Comparison of ENCODE assay signal across 8 cellular contexts in the genomic region with DNA sequence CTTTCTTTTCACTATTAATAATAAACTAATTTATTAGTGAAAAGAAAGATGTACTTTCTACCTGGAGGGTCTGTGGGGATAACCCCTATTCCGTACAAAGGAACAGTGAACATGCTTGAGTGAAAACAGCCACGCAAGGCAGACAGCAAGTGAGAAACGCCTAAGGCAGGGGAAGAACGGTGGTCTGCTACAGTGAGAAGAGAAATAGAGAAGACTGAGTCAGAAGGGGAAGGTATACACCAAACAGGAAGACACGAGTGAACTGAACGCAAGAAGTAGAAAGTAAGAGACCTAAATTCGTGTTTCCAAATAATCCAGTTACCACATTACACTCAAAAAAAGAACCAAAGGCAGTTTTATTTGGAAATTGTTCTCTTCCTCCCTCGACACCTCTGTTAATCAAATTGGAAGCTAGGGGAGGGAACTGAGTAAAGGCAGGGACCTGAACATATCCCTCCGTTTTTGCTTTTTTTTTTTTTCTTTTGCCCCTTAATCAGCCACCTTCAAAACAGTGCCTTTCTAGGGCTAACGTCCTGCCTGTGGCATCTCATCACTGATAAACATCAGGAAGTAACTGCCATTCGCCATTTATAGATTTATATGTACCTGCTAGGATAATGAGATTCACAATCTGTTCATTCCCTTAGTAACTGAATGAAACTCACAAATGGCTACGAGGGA. TPM values are rescaled to one million over a fixed set of nuclear protein-coding genes. Genes with fewer than 3 reads are reported as not detected.
DNase-seq lines count a peak whose midpoint lies in the region; ATAC-seq, FAIRE-seq and TF ChIP-seq lines count a peak whose summit lies in the region.

No MANE protein-coding gene starts in this region.

- H3K14ac ChIP-seq in trophoblast cell (ENCODE audit: low read length), result no peak overlapping the region

- H4K8ac ChIP-seq in trophoblast cell (ENCODE audit: low read depth, low read length), result no peak overlapping the region

- TF ChIP-seq POLR2A in transverse colon (IDR thresholded peaks at IDR 0.05), result no peak

- H3K18ac ChIP-seq in trophoblast cell (ENCODE audit: low read length), result no peak overlapping the region

- H3K79me2 ChIP-seq in ACC112 (ENCODE audit: control insufficient read depth, insufficient read depth, low read length, unreplicated experiment) (peaks cover 34% of the 10 kb centered on the region), trophoblast cell (ENCODE audit: control insufficient read depth, insufficient read depth, low read length, poor library complexity) (no peaks in the 10 kb centered on the region)

- no peaks in the 10 kb centered on the region for H3K36me3 Mint-ChIP-seq in activated naive CD4-positive, alpha-beta T cell treated with anti-CD3 and anti-CD28 coated beads for 36 hours (ENCODE audit: low read depth)

- no peaks in the 10 kb centered on the region for H3K9me3 Mint-ChIP-seq in activated naive CD4-positive, alpha-beta T cell treated with anti-CD3 and anti-CD28 coated beads for 36 hours

- peaks cover 24% of the 10 kb centered on the region for H3K4me1 ChIP-seq in ACC112 (ENCODE audit: control insufficient read depth, insufficient read depth, low read length, unreplicated experiment)
- peaks cover 0 to 71% of the 10 kb centered on the region in 2 donors for H3K4me1 ChIP-seq in left lung
- peaks cover 0 to 39% (median 10%) of the 10 kb centered on the region in 4 donors for H3K4me1 ChIP-seq in transverse colon
- H3K4me1 ChIP-seq in trophoblast cell (ENCODE audit: control insufficient read depth in 1 of 2, insufficient read depth in 2 of 2, low read length in 2 of 2), result peaks cover 0 to 2% of the 10 kb centered on the region in 2 experiments

- ATAC-seq in GM18909 (IDR thresholded peaks at IDR 0.05; ENCODE audit: poor library complexity, unreplicated experiment) (peak; percentile 76), HG03378 (IDR thresholded peaks at IDR 0.05; ENCODE audit: unreplicated experiment) (peak; percentile 58), left lung (peak; percentile 46)

- 43 to 54% methylated on average over 10 to 12 of the region's 12 CpGs for WGBS in transverse colon (ENCODE audit: low coverage in 1 of 2), 2 donors
- WGBS in trophoblast cell (ENCODE audit: extremely low coverage, insufficient coverage, insufficient read length), result no CpG with 5 or more reads among the region's 12 CpGs

- H3K9me3 ChIP-seq in left lung (no peaks in the 10 kb centered on the region), transverse colon (no peaks in the 10 kb centered on the region), trophoblast cell (ENCODE audit: insufficient read depth, low read depth, low read length) (no peaks in the 10 kb centered on the region)

- no peak overlapping the region for H3K4ac ChIP-seq in trophoblast cell (ENCODE audit: low read depth, low read length)

- TF ChIP-seq CTCF in left lung (IDR thresholded peaks at IDR 0.05) (no peak), transverse colon (IDR thresholded peaks at IDR 0.05) (no peak)

- H4K91ac ChIP-seq in trophoblast cell (ENCODE audit: low read depth, low read length), result no peak overlapping the region

- in situ Hi-C loops in transverse colon (cut with MboI; ENCODE audit: low pct_ligation_motif_present in 1 of 4, low pct_unique_long_range_greater_than_20kb in 1 of 4, low sequenced_read_pairs in 3 of 4), result no loop called here

- no peak overlapping the region for H2BK120ac ChIP-seq in trophoblast cell (ENCODE audit: insufficient read depth, low read length, poor library complexity)

- H3K36me3 ChIP-seq in ACC112 (ENCODE audit: insufficient read depth, low read length) (no peaks in the 10 kb centered on the region), left lung (peaks cover 0 to 4% of the 10 kb centered on the region in 2 donors), transverse colon (no peaks in the 10 kb centered on the region), trophoblast cell (ENCODE audit: control insufficient read depth in 1 of 2, insufficient read depth in 2 of 2, low read length in 2 of 2) (no peaks in the 10 kb centered on the region)

- no peak overlapping the region for H3K9ac ChIP-seq in trophoblast cell (ENCODE audit: low read length)

- peak overlapping the region; percentile 75 for H3K27ac Mint-ChIP-seq in activated naive CD4-positive, alpha-beta T cell treated with anti-CD3 and anti-CD28 coated beads for 36 hours

- peak overlapping the region; percentile 51 for H3K4me3 Mint-ChIP-seq in activated naive CD4-positive, alpha-beta T cell treated with anti-CD3 and anti-CD28 coated beads for 36 hours

- H3K4me1 Mint-ChIP-seq in activated naive CD4-positive, alpha-beta T cell treated with anti-CD3 and anti-CD28 coated beads for 36 hours (ENCODE audit: low read depth), result peaks cover 33% of the 10 kb centered on the region

- peak; percentile 59 for DNase-seq in activated naive CD4-positive, alpha-beta T cell treated with anti-CD3 and anti-CD28 coated beads for 36 hours
- DNase-seq in left lung (no peak), transverse colon (no peak), trophoblast cell (no peak), urothelium cell line (ENCODE audit: low spot score) (no peak)

- H4K12ac ChIP-seq in trophoblast cell (ENCODE audit: low read depth, low read length), result no peak overlapping the region

- no peak overlapping the region for H3K23ac ChIP-seq in trophoblast cell (ENCODE audit: low read length)

- no peak for TF ChIP-seq EP300 in transverse colon (IDR thresholded peaks at IDR 0.05; ENCODE audit: low read depth)

- intact Hi-C loops in activated naive CD4-positive, alpha-beta T cell treated with anti-CD3 and anti-CD28 coated beads for 36 hours (cut with micrococcal nuclease), result loop anchor here (1.0 to 5.0 kb wide), 8 partner anchors 18 to 390 kb away; partner anchors contain the start of gene ATXN1
- intact Hi-C loops in left lung (cut with DNase I) (no loop called here), transverse colon (cut with DNase I; ENCODE audit: low total_unique reads) (no loop called here)

- no peak overlapping the region for H2AK5ac ChIP-seq in trophoblast cell (ENCODE audit: low read length)

- CTCF ChIA-PET in activated naive CD4-positive, alpha-beta T cell treated with anti-CD3 and anti-CD28 coated beads for 36 hours (lab: Charles Lee), result interaction anchor here (0.8 to 2.2 kb wide), 6 partner anchors 13 to 402 kb away, joined by 3 to 4 read pairs (median 3); no protein-coding TSS in a partner anchor

- H3K27ac ChIP-seq in ACC112 (ENCODE audit: low read depth, low read length) (peak overlapping the region; percentile 97), left lung (peak overlapping the region; percentile 75 to 91), transverse colon (peak overlapping the region; percentile 75 to 82 (median 80)), trophoblast cell (ENCODE audit: low read depth, low read length) (no peak overlapping the region)

- no peak overlapping the region for H2BK5ac ChIP-seq in trophoblast cell (ENCODE audit: low read depth, low read length, poor library complexity)

- H3K79me1 ChIP-seq in trophoblast cell (ENCODE audit: low read length), result no peaks in the 10 kb centered on the region

- no peak overlapping the region for H2BK12ac ChIP-seq in trophoblast cell (ENCODE audit: low read length)

- H3K4me2 ChIP-seq in trophoblast cell (ENCODE audit: low read length), result no peak overlapping the region

- H3K27me3 Mint-ChIP-seq in activated naive CD4-positive, alpha-beta T cell treated with anti-CD3 and anti-CD28 coated beads for 36 hours (ENCODE audit: low read depth), result no peaks in the 10 kb centered on the region

- H3K27me3 ChIP-seq in ACC112 (ENCODE audit: insufficient read depth, low read length), result no peaks in the 10 kb centered on the region
- H3K27me3 ChIP-seq in left lung, result no peaks in the 10 kb centered on the region
- H3K27me3 ChIP-seq in transverse colon, result no peaks in the 10 kb centered on the region
- no peaks in the 10 kb centered on the region for H3K27me3 ChIP-seq in trophoblast cell (ENCODE audit: insufficient read depth, low read length)

- no peak for FAIRE-seq in urothelium cell line (lab: Jason Lieb, UNC)

- H3K4me3 ChIP-seq in ACC112 (ENCODE audit: low read depth, low read length) (peak overlapping the region; percentile 62), left lung (peak overlapping the region in 1 of 2 donors; percentile 2), transverse colon (peak overlapping the region in 1 of 4 donors; percentile 13), trophoblast cell (ENCODE audit: low read depth, low read length) (no peak overlapping the region)

- H2AFZ ChIP-seq in ACC112 (ENCODE audit: low read length, unreplicated experiment), result peak overlapping the region; percentile 8
- H2AFZ ChIP-seq in trophoblast cell (ENCODE audit: insufficient read depth, low read length, poor library complexity), result no peak overlapping the region

RNA-seq across cellular contexts. Expression of gene ATXN1, which starts 48.9 kb away (rescaled TPM):
- 10 to 100 TPM in 1 of 2 experiments, 1 to 10 TPM in 1; 9.4 to 12.7 TPM for total RNA-seq in activated naive CD4-positive, alpha-beta T cell treated with anti-CD3 and anti-CD28 coated beads for 36 hours
- 10 to 100 TPM; 52.5 to 67.4 TPM for total RNA-seq in left lung
- 100 to 1,000 TPM in 2 of 4 donors, 10 to 100 TPM in 2; 48.7 to 166 (median 105) TPM for total RNA-seq in transverse colon
- polyA plus RNA-seq in trophoblast cell (2013), result 10.5 and 11.1 TPM in 2 replicates
